Comparison of ENCODE assay signal across 20 cellular contexts in the genomic region with DNA sequence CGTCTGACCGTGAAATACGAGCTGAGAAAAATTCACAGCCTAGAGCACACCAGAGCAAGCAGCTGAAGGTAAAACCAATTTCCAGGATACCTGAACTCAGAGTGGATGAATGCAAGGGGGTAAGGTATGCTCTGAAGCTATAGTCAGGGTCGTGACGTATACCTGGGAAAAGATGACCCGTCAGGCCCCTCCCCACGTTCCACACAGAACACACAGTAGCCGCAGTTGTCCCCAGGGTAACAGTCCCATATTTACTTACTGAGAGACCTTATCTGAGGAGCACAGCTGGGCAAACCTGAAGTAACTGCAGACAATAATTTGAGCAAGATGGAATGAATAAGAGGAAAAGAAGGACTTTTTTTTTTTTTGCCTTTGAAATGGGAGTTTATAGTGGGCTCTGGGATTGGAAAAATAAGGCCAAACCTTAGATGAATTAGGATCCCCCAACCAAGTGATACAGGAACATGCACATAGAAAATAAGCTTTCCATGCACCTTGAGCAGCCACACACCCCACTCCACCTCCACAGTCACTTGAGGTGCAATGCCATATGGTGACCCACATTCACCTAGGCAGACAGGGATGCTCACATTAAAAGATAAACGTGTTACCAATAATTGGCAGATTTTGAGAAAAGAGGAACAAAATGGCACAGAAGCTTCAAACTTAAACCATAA. TPM values are rescaled to one million over a fixed set of nuclear protein-coding genes. Genes with fewer than 3 reads are reported as not detected.
"Had no signal": no experiment of that assay in that cellular context is flagged by ENCODE, and none has a peak within 500 bp of the region (broad histone marks: within the 10 kb centered on the region; RNA-seq: fewer than 3 reads in every experiment).

No MANE protein-coding gene starts in this region.

- H3K27ac ChIP-seq: brain microvascular endothelial cell, prostate gland, tibial nerve, vagina had no signal

- H3K4me1 ChIP-seq: prostate gland, tibial nerve, vagina had no signal

- DNase-seq: activated CD4-positive, CD25-positive, alpha-beta regulatory T cell treated with anti-CD3 and anti-CD28 coated beads, Interleukin-2, amount 50 U/mL, for 72 hours; activated naive CD4-positive, alpha-beta T cell; activated naive CD8-positive, alpha-beta T cell treated with anti-CD3 and anti-CD28 coated beads, Interleukin-2, amount 10 ng/mL, durations not matched to agents 7 days and 5 days; brain microvascular endothelial cell; cortex of kidney; effector memory CD4-positive, alpha-beta T cell; foreskin melanocyte; nucleus accumbens; right cardiac atrium; small intestine; stimulated activated CD4-positive, alpha-beta T cell treated with anti-CD3 and anti-CD28 coated beads, Interleukin-4, amount 100 ng/mL, for 24 hours; stimulated activated naive CD4-positive, alpha-beta T cell treated with Interleukin-2 at 50 U/mL for 16 hours; substantia nigra had no signal

- H3K27me3 Mint-ChIP-seq: activated naive CD8-positive, alpha-beta T cell treated with anti-CD3 and anti-CD28 coated beads, Interleukin-2, amount 10 ng/mL, durations not matched to agents 7 days and 5 days; central memory CD8-positive, alpha-beta T cell had no signal

- H3K9me3 Mint-ChIP-seq: activated naive CD8-positive, alpha-beta T cell treated with anti-CD3 and anti-CD28 coated beads, Interleukin-2, amount 10 ng/mL, durations not matched to agents 7 days and 5 days; activated T-helper 1 cell treated with anti-CD3 and anti-CD28 coated beads, Interleukin-12 subunit alpha, Interleukin-12 subunit beta, Interleukin-2, Interleukin-4 antibody, amounts not matched to agents 30 ng/mL and 10 ng/mL and 1 ng/mL, durations not matched to agents 14 hours and 24 hours and 36 hours; central memory CD8-positive, alpha-beta T cell; nephron had no signal

- H3K4me1 Mint-ChIP-seq: activated naive CD8-positive, alpha-beta T cell treated with anti-CD3 and anti-CD28 coated beads, Interleukin-2, amount 10 ng/mL, durations not matched to agents 7 days and 5 days; central memory CD8-positive, alpha-beta T cell; nephron had no signal

- ATAC-seq: right cardiac atrium had no signal

- H3K36me3 Mint-ChIP-seq: activated naive CD8-positive, alpha-beta T cell treated with anti-CD3 and anti-CD28 coated beads, Interleukin-2, amount 10 ng/mL, durations not matched to agents 7 days and 5 days had no signal

- H3K4me3 Mint-ChIP-seq: activated naive CD8-positive, alpha-beta T cell treated with anti-CD3 and anti-CD28 coated beads, Interleukin-2, amount 10 ng/mL, durations not matched to agents 7 days and 5 days; activated T-helper 1 cell treated with anti-CD3 and anti-CD28 coated beads, Interleukin-12 subunit alpha, Interleukin-12 subunit beta, Interleukin-2, Interleukin-4 antibody, amounts not matched to agents 30 ng/mL and 10 ng/mL and 1 ng/mL, durations not matched to agents 14 hours and 24 hours and 36 hours; central memory CD8-positive, alpha-beta T cell; nephron had no signal

- H3K4me3 ChIP-seq: prostate gland, tibial nerve, vagina had no signal

- H3K27ac Mint-ChIP-seq: activated naive CD8-positive, alpha-beta T cell treated with anti-CD3 and anti-CD28 coated beads, Interleukin-2, amount 10 ng/mL, durations not matched to agents 7 days and 5 days; activated T-helper 1 cell treated with anti-CD3 and anti-CD28 coated beads, Interleukin-12 subunit alpha, Interleukin-12 subunit beta, Interleukin-2, Interleukin-4 antibody, amounts not matched to agents 30 ng/mL and 10 ng/mL and 1 ng/mL, durations not matched to agents 14 hours and 24 hours and 36 hours; nephron had no signal

- H3K36me3 ChIP-seq: brain microvascular endothelial cell, prostate gland had no signal

- H3K27me3 ChIP-seq: brain microvascular endothelial cell, tibial nerve, vagina had no signal

- H3K9me3 ChIP-seq: prostate gland, tibial nerve, vagina had no signal

RNA-seq across cellular contexts. Expression of a gene that starts 38.0 kb away (rescaled TPM):
- total RNA-seq: activated T-helper 1 cell treated with anti-CD3 and anti-CD28 coated beads, Interleukin-12 subunit alpha, Interleukin-12 subunit beta, Interleukin-2, Interleukin-4 antibody, amounts not matched to agents 30 ng/mL and 10 ng/mL and 1 ng/mL, durations not matched to agents 14 hours and 24 hours and 36 hours had no signal

RNA-seq across cellular contexts. Expression of a gene that starts 43.0 kb away (rescaled TPM):
- total RNA-seq: activated CD8-positive, alpha-beta memory T cell treated with anti-CD3 and anti-CD28 coated beads for 36 hours; activated T-helper 1 cell treated with anti-CD3 and anti-CD28 coated beads, Interleukin-12 subunit alpha, Interleukin-12 subunit beta, Interleukin-2, Interleukin-4 antibody, amounts not matched to agents 30 ng/mL and 10 ng/mL and 1 ng/mL, durations not matched to agents 14 hours and 24 hours and 36 hours had no signal
